Comparison of ENCODE assay signal across 8 cellular contexts in genomic region chr10:110007171-110007700, GRCh38. TPM values are rescaled to one million over a fixed set of nuclear protein-coding genes. Genes with fewer than 3 reads are reported as not detected.
DNase-seq lines count a peak whose midpoint lies in the region; ATAC-seq, FAIRE-seq and TF ChIP-seq lines count a peak whose summit lies in the region.

No MANE protein-coding gene starts in this region.

- peaks cover 44% of the 10 kb centered on the region for H3K4me1 Mint-ChIP-seq in activated naive CD8-positive, alpha-beta T cell treated with anti-CD3 and anti-CD28 coated beads, Interleukin-2, amount 50 U/mL, for 24 hours

- H3K36me3 ChIP-seq in keratinocyte (ENCODE audit: control insufficient read depth in 2 of 2, extremely low read depth in 1 of 2, insufficient read depth in 2 of 2, low read length in 2 of 2): no peaks in the 10 kb centered on the region

- no peaks in the 10 kb centered on the region for H3K36me3 Mint-ChIP-seq in activated naive CD8-positive, alpha-beta T cell treated with anti-CD3 and anti-CD28 coated beads, Interleukin-2, amount 50 U/mL, for 24 hours (ENCODE audit: low read depth)

- H3K27ac ChIP-seq in keratinocyte (ENCODE audit: control insufficient read depth, insufficient read depth, low read length): peak overlapping the region; percentile 40

- no peaks in the 10 kb centered on the region for H4K20me1 ChIP-seq in keratinocyte (ENCODE audit: control insufficient read depth, extremely low read depth, insufficient read depth, low read length)

- no peaks in the 10 kb centered on the region for H3K27me3 ChIP-seq in keratinocyte (ENCODE audit: control insufficient read depth, extremely low read depth, insufficient read depth, low read length)

- ATAC-seq in GM21723 (IDR thresholded peaks at IDR 0.05; ENCODE audit: unreplicated experiment): peak; percentile 47
- peak; percentile 22 for ATAC-seq in activated naive CD8-positive, alpha-beta T cell treated with anti-CD3 and anti-CD28 coated beads, Interleukin-2, amount 50 U/mL, for 24 hours

- peak overlapping the region; percentile 55 for H3K4me3 ChIP-seq in GM12864 (ENCODE audit: low read depth, low read length)
- H3K4me3 ChIP-seq in Jurkat, Clone E6-1 (ENCODE audit: low read length): peak overlapping the region; percentile 66
- peak overlapping the region; percentile 57 to 91 (median 78) for H3K4me3 ChIP-seq in keratinocyte (ENCODE audit: control insufficient read depth in 2 of 3, extremely low read depth in 1 of 3, insufficient read depth in 2 of 3, low read depth in 1 of 3, low read length in 3 of 3)

- dilution Hi-C loops in keratinocyte (cut with MboI; ENCODE audit: extremely low pct_ligation_motif_present, low sequenced_read_pairs): no loop called here

- peaks cover 16% of the 10 kb centered on the region for H3K79me2 ChIP-seq in keratinocyte (ENCODE audit: control insufficient read depth, insufficient read depth, low read length)

- no peak for FAIRE-seq in keratinocyte (lab: Jason Lieb, UNC)

- H3K4me3 Mint-ChIP-seq in activated naive CD8-positive, alpha-beta T cell treated with anti-CD3 and anti-CD28 coated beads, Interleukin-2, amount 50 U/mL, for 24 hours: no peak overlapping the region

- peaks cover 38% of the 10 kb centered on the region for H3K4me1 ChIP-seq in keratinocyte (ENCODE audit: control insufficient read depth, extremely low read depth, insufficient read depth, low read length)

- TF ChIP-seq CTCF in GM12864 (IDR thresholded peaks at IDR 0.05; ENCODE audit: low read depth, low read length, missing control alignments): no peak
- no peak for TF ChIP-seq CTCF in keratinocyte (optimal IDR thresholded peaks at IDR 0.05 in 1 of 3, IDR thresholded peaks at IDR 0.05 in 1 of 3, conservative IDR thresholded peaks at IDR 0.05 in 1 of 3; ENCODE audit: extremely low read depth in 1 of 3, insufficient read depth in 2 of 3, low read length in 3 of 3)

- H3K4me2 ChIP-seq in keratinocyte (ENCODE audit: control insufficient read depth, extremely low read depth, insufficient read depth, low read depth, low read length): peak overlapping the region; percentile 81

- H3K9me1 ChIP-seq in keratinocyte (ENCODE audit: control insufficient read depth, extremely low read depth, insufficient read depth, low read length): no peaks in the 10 kb centered on the region

- no peaks in the 10 kb centered on the region for H3K9me3 Mint-ChIP-seq in activated naive CD8-positive, alpha-beta T cell treated with anti-CD3 and anti-CD28 coated beads, Interleukin-2, amount 50 U/mL, for 24 hours

- no peaks in the 10 kb centered on the region for H3K27me3 Mint-ChIP-seq in activated naive CD8-positive, alpha-beta T cell treated with anti-CD3 and anti-CD28 coated beads, Interleukin-2, amount 50 U/mL, for 24 hours

- H3K9me3 ChIP-seq in keratinocyte (ENCODE audit: control insufficient read depth, low read depth, low read length): no peaks in the 10 kb centered on the region

- DNase-seq in GM12864 (ENCODE audit: low read depth) (no peak), keratinocyte (ENCODE audit: low read depth, low spot score) (no peak), NCI-H82 (lab: John Stamatoyannopoulos, UW) (no peak), NCI-H774 (lab: John Stamatoyannopoulos, UW) (no peak)
- no peak for DNase-seq in Jurkat, Clone E6-1 (ENCODE audit: low read depth, low spot score)
- peak; percentile 66 for DNase-seq in activated naive CD8-positive, alpha-beta T cell treated with anti-CD3 and anti-CD28 coated beads, Interleukin-2, amount 50 U/mL, for 24 hours
- peak; percentile 45 to 50 for DNase-seq in stimulated activated CD4-positive, alpha-beta T cell treated with anti-CD3 and anti-CD28 coated beads, Interleukin-4, amount 100 ng/mL, for 48 hours (ENCODE audit: low read depth in 2 of 2)

- H2AFZ ChIP-seq in keratinocyte (ENCODE audit: control insufficient read depth, low read length): peak overlapping the region; percentile 92

- peak overlapping the region; percentile 67 for H3K9ac ChIP-seq in keratinocyte (ENCODE audit: control insufficient read depth, extremely low read depth, insufficient read depth, low read length)

- H3K27ac Mint-ChIP-seq in activated naive CD8-positive, alpha-beta T cell treated with anti-CD3 and anti-CD28 coated beads, Interleukin-2, amount 50 U/mL, for 24 hours: no peak overlapping the region

RNA-seq across cellular contexts. Expression of gene ADD3, which starts 0.5 kb away (rescaled TPM):
- polyA plus RNA-seq in Jurkat, Clone E6-1 (2012; ENCODE audit: insufficient read depth, insufficient read length): 109 TPM
- polyA plus RNA-seq in keratinocyte: 56.9 to 61.7 TPM (median 57.8 TPM) in 3 replicates
- 38.7 TPM for polyA plus RNA-seq in keratinocyte (2011; ENCODE audit: low read depth)
- 18.9 and 97.8 TPM in 2 replicates for polyA plus RNA-seq in keratinocyte (2011; cell fraction: cytosol; rRNA removed)
- 84.3 and 135 TPM in 2 replicates for polyA plus RNA-seq in keratinocyte (2011; cell fraction: nucleus; rRNA removed)
- polyA plus RNA-seq in keratinocyte (2012; ENCODE audit: low replicate concordance): 9.3 and 20.7 TPM in 2 replicates
- polyA minus RNA-seq in keratinocyte: 28.1 to 53.9 TPM (median 44.8 TPM) in 3 replicates
- 33.0 TPM for polyA minus RNA-seq in keratinocyte (2011; cell fraction: cytosol; rRNA and poly(A)+ RNA removed)
- polyA minus RNA-seq in keratinocyte (2011; cell fraction: nucleus; rRNA and poly(A)+ RNA removed): 17.3 and 67.2 TPM in 2 replicates

Comparison
In these comparisons a context has a peak if more than half of its experiments do, and no peak if none do; other contexts are left out.
1. DNase-seq: peak in activated naive CD8-positive, alpha-beta T cell treated with anti-CD3 and anti-CD28 coated beads, Interleukin-2, amount 50 U/mL, for 24 hours (single experiment) and stimulated activated CD4-positive, alpha-beta T cell treated with anti-CD3 and anti-CD28 coated beads, Interleukin-4, amount 100 ng/mL, for 48 hours (2 of 2); none in GM12864 (single experiment), Jurkat, Clone E6-1 (single experiment), keratinocyte (single experiment), NCI-H82 (single experiment) and NCI-H774 (single experiment).
2. Peak in every context shown above with its lines, with median percentiles within 50 percentile points of each other: H3K4me3 ChIP-seq.